ENCODE assay signal across 16 cellular contexts in the genomic region with DNA sequence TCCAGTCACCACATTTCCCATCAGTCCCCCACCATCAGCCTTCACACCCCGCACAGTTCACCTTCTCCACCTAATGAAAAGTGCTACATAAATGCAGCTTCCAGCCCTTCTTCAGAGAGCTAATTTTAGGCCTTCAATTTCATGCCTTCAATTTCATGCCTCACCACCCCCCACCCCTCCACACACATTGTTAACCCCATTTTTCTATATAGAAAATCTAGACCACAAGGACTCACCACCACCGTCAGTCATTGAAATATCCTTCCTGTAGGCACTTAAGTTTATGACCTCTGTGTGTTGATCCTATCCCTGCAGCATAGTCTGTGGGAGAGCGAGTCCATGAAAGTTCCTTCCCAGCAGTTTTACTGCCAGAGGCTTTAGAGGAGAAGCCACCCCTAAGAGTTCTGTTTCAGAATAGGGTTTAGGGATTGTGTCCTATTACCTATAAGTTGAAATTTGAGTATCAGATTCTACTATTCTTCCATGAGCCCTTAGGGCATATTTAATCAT. TPM values are rescaled to one million over a fixed set of nuclear protein-coding genes. Genes with fewer than 3 reads are reported as not detected.
A peak's percentile ranks its signal among the peaks of the same experiment; 100 is the strongest.
DNase-seq lines count a peak whose midpoint lies in the region; ATAC-seq and TF ChIP-seq lines count a peak whose summit lies in the region.
"Had no signal": no experiment of that assay in that cellular context is flagged by ENCODE, and none has a peak within 500 bp of the region (broad histone marks: within the 10 kb centered on the region; RNA-seq: fewer than 3 reads in every experiment).

No MANE protein-coding gene starts in this region.

- in situ Hi-C loops in KBM-7 (cut with MboI; ENCODE audit: low pct_unique_long_range_greater_than_20kb, low sequenced_read_pairs) = no loop called here

- peaks cover 0 to 3% (median 0%) of the 10 kb centered on the region in 5 donors for H3K36me3 Mint-ChIP-seq in naive thymus-derived CD4-positive, alpha-beta T cell
- H3K36me3 Mint-ChIP-seq: CD4-positive, alpha-beta memory T cell had no signal

- ATAC-seq in naive thymus-derived CD4-positive, alpha-beta T cell = no peak
- no peak for ATAC-seq in HG02623 (IDR thresholded peaks at IDR 0.05; ENCODE audit: unreplicated experiment)
- ATAC-seq: GM12878, HCT116, HepG2 had no signal

- H3K27ac ChIP-seq in BLaER1 (no peak overlapping the region), esophagus muscularis mucosa (replicated peaks in 1 of 4) (no peak overlapping the region), neuronal stem cell (replicated peaks; ENCODE audit: low read length) (no peak overlapping the region)
- H3K27ac ChIP-seq in naive thymus-derived CD4-positive, alpha-beta T cell (ENCODE audit: low read depth, low read length) = no peak overlapping the region
- H3K27ac ChIP-seq: C4-2B had no signal

- POLR2A ChIA-PET in naive thymus-derived CD4-positive, alpha-beta T cell (lab: Charles Lee) = no interaction called here

- DNase-seq in KBM-7 (peak; percentile 51), esophagus muscularis mucosa (ENCODE audit: extremely low spot score) (peak; percentile 55), neuronal stem cell (ENCODE audit: low spot score) (no peak), C1 segment of cervical spinal cord (lab: John Stamatoyannopoulos, UW) (no peak)
- no peak for DNase-seq in naive thymus-derived CD4-positive, alpha-beta T cell
- DNase-seq: 8988T; AML-193; CD4-positive, alpha-beta memory T cell; DMS79 had no signal

- H3K18ac ChIP-seq in neuronal stem cell (ENCODE audit: low read length) = no peak overlapping the region

- H2AK5ac ChIP-seq in neuronal stem cell (ENCODE audit: low read depth, low read length) = no peak overlapping the region

- H3K4me3 ChIP-seq in BLaER1 = no peak overlapping the region
- no peak overlapping the region for H3K4me3 ChIP-seq in esophagus muscularis mucosa
- no peak overlapping the region for H3K4me3 ChIP-seq in neuronal stem cell (ENCODE audit: low read length in 2 of 2)
- H3K4me3 ChIP-seq in naive thymus-derived CD4-positive, alpha-beta T cell (ENCODE audit: low read length) = no peak overlapping the region
- H3K4me3 ChIP-seq: GM12878 had no signal

- H3K4me2 ChIP-seq in BLaER1 (peak overlapping the region; percentile 67), neuronal stem cell (ENCODE audit: insufficient read depth, low read length, poor library complexity, severe bottlenecking) (no peak overlapping the region)

- intact Hi-C loops in esophagus muscularis mucosa (cut with DNase I) = no loop called here
- intact Hi-C loops in naive thymus-derived CD4-positive, alpha-beta T cell (cut with micrococcal nuclease) = no loop called here

- no peak overlapping the region for H3K23ac ChIP-seq in neuronal stem cell (ENCODE audit: low read depth, low read length, poor library complexity)

- H3K27me3 ChIP-seq in BLaER1 (no peaks in the 10 kb centered on the region), esophagus muscularis mucosa (no peaks in the 10 kb centered on the region), neuronal stem cell (ENCODE audit: control insufficient read depth in 3 of 3, insufficient read depth in 3 of 3, low read depth in 1 of 3, low read length in 3 of 3) (no peaks in the 10 kb centered on the region)
- H3K27me3 ChIP-seq in naive thymus-derived CD4-positive, alpha-beta T cell (ENCODE audit: control insufficient read depth in 2 of 2, insufficient read depth in 2 of 2, low read length in 2 of 2) = no peaks in the 10 kb centered on the region

- H3K9me3 Mint-ChIP-seq in naive thymus-derived CD4-positive, alpha-beta T cell = peaks cover 0 to 7% (median 0%) of the 10 kb centered on the region in 11 donors

- 0 out of 2 replicates have a peak, but pooled peaks cover under 1% of the 10 kb centered on the region for H3K9me3 ChIP-seq in BLaER1
- peaks cover 0 to 3% (median 2%) of the 10 kb centered on the region in 4 donors for H3K9me3 ChIP-seq in esophagus muscularis mucosa
- H3K9me3 ChIP-seq in neuronal stem cell (replicated peaks in 1 of 2; ENCODE audit: control insufficient read depth in 2 of 2, insufficient read depth in 1 of 2, low read depth in 1 of 2, low read length in 2 of 2) = no peaks in the 10 kb centered on the region
- H3K9me3 ChIP-seq in naive thymus-derived CD4-positive, alpha-beta T cell (ENCODE audit: control insufficient read depth in 2 of 3, low read length in 3 of 3) = no peaks in the 10 kb centered on the region

- no peaks in the 10 kb centered on the region for H3K79me1 ChIP-seq in neuronal stem cell (ENCODE audit: low read depth, low read length)

- WGBS in esophagus muscularis mucosa = 94% methylated on average over 3 of the region's 3 CpGs
- WGBS in neuronal stem cell (ENCODE audit: extremely low coverage in 2 of 2, insufficient read length in 2 of 2, insufficient replicate concordance in 1 of 2), 2 donors = no CpG with 5 or more reads among the region's 3 CpGs

- no peak overlapping the region for H2BK12ac ChIP-seq in neuronal stem cell (ENCODE audit: low read length)

- H3K9ac ChIP-seq in BLaER1 = no peak overlapping the region
- peak overlapping the region; percentile 21 for H3K9ac ChIP-seq in neuronal stem cell (ENCODE audit: low read depth, low read length, poor library complexity)

- no peak overlapping the region for H2BK15ac ChIP-seq in neuronal stem cell (ENCODE audit: low read length)

- no peak overlapping the region for H3K4ac ChIP-seq in neuronal stem cell (ENCODE audit: low read length)

- peaks cover 0 to 21% (median 6%) of the 10 kb centered on the region in 5 donors for H3K27me3 Mint-ChIP-seq in naive thymus-derived CD4-positive, alpha-beta T cell

- H2BK5ac ChIP-seq in neuronal stem cell (ENCODE audit: low read length) = no peak overlapping the region

- no peak overlapping the region for H2AFZ ChIP-seq in neuronal stem cell (ENCODE audit: low read length)

- no peaks in the 10 kb centered on the region for H4K20me1 ChIP-seq in BLaER1

- no peaks in the 10 kb centered on the region for H3K4me1 Mint-ChIP-seq in naive thymus-derived CD4-positive, alpha-beta T cell
- H3K4me1 Mint-ChIP-seq: CD4-positive, alpha-beta memory T cell had no signal

- no peak overlapping the region for H2BK120ac ChIP-seq in neuronal stem cell (ENCODE audit: low read depth, low read length)

- no peak for TF ChIP-seq CTCF in esophagus muscularis mucosa (IDR thresholded peaks at IDR 0.05)

- H4K91ac ChIP-seq in neuronal stem cell (ENCODE audit: low read depth, low read length, poor library complexity) = no peak overlapping the region

- no peak overlapping the region for H4K8ac ChIP-seq in neuronal stem cell (ENCODE audit: low read depth, low read length)

- CTCF ChIA-PET in naive thymus-derived CD4-positive, alpha-beta T cell (lab: Charles Lee) = no interaction called here

- no peak for TF ChIP-seq EP300 in esophagus muscularis mucosa (IDR thresholded peaks at IDR 0.05)

- TF ChIP-seq POLR2A in esophagus muscularis mucosa (IDR thresholded peaks at IDR 0.05; ENCODE audit: low read depth) = no peak

- H3K36me3 ChIP-seq in BLaER1 (no peaks in the 10 kb centered on the region), esophagus muscularis mucosa (no peaks in the 10 kb centered on the region), neuronal stem cell (replicated peaks in 1 of 2; ENCODE audit: control insufficient read depth in 2 of 2, insufficient read depth in 2 of 2, low read length in 2 of 2) (no peaks in the 10 kb centered on the region)
- H3K36me3 ChIP-seq in naive thymus-derived CD4-positive, alpha-beta T cell (ENCODE audit: control insufficient read depth in 2 of 3, insufficient read depth in 3 of 3, low read length in 3 of 3) = no peaks in the 10 kb centered on the region

- H3K4me3 Mint-ChIP-seq in naive thymus-derived CD4-positive, alpha-beta T cell = no peak overlapping the region
- H3K4me3 Mint-ChIP-seq: CD4-positive, alpha-beta memory T cell had no signal

- no peak overlapping the region for H3K14ac ChIP-seq in neuronal stem cell (ENCODE audit: low read length)

- H3K4me1 ChIP-seq in BLaER1 (peaks cover 16% of the 10 kb centered on the region), esophagus muscularis mucosa (no peaks in the 10 kb centered on the region), neuronal stem cell (ENCODE audit: control insufficient read depth in 2 of 2, insufficient read depth in 1 of 2, low read depth in 1 of 2, low read length in 2 of 2) (no peaks in the 10 kb centered on the region)
- H3K4me1 ChIP-seq in naive thymus-derived CD4-positive, alpha-beta T cell (ENCODE audit: control insufficient read depth in 2 of 2, insufficient read depth in 2 of 2, low read length in 2 of 2) = no peaks in the 10 kb centered on the region

- no peak overlapping the region for H3K27ac Mint-ChIP-seq in naive thymus-derived CD4-positive, alpha-beta T cell

RNA-seq across cellular contexts. Expression of a gene that starts 32.2 kb away (rescaled TPM):
- total RNA-seq in esophagus muscularis mucosa = 1 to 10 TPM; 1.0 to 3.7 (median 2.0) TPM
- polyA plus RNA-seq in neuronal stem cell (2013, experiment 1 of 2) = 1.5 TPM
- polyA plus RNA-seq in neuronal stem cell (2013, experiment 2 of 2) = 1.5 TPM
- total RNA-seq in naive thymus-derived CD4-positive, alpha-beta T cell = under 1 TPM in 4 of 5 experiments, not detected in 1; 0.22 to 0.59 (median 0.49) TPM
- under 1 TPM in 1 of 2 donors, not detected in 1; 0.04 TPM for polyA plus RNA-seq in naive thymus-derived CD4-positive, alpha-beta T cell
- total RNA-seq: G401, HepG2 had no signal
- polyA plus RNA-seq: HepG2 had no signal

Comparison
In these comparisons a context has a peak if more than half of its experiments do, and no peak if none do; other contexts are left out.
1. DNase-seq: peak in KBM-7 (single experiment) and esophagus muscularis mucosa (single experiment); none in neuronal stem cell (single experiment), naive thymus-derived CD4-positive, alpha-beta T cell (0 of 9) and C1 segment of cervical spinal cord (0 of 14).